ENCODE assay signal across 1 cellular context in the genomic region with DNA sequence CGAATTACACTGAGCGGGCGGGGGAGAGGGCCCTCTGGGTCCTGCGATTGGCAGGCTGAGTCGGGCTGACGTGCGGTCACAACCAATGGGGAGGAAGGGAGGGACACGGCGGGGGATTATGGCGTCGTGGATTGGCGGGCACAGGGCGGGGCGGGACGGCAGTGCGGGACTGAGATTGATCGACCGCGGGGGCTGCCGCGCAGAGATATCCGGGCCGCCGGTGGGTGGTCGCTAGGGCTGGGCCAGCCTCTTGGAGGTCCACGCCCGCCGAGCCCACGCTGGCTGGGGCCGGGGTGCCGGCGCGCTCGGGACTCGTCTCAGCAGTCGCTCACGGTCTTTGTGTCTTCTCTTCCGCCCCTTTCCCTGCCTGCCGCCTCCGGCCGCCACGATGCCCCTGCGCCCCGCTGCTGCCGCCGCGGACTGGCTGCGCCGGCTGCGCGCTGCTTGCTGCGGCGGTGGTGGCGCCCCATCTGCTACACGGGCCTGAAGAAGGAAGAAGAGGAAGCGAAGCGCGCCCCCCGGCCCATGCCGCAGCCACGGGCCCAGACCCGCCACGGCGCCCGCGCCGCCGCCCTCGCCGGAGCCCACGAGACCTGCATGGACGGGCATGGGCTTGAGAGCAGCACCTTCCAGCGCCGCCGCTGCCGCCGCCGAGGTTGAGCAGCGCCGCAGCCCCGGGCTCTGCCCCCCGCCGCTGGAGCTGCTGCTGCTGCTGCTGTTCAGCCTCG.
TF ChIP-seq lines count a peak whose summit lies in the region.

A gene with protein sequence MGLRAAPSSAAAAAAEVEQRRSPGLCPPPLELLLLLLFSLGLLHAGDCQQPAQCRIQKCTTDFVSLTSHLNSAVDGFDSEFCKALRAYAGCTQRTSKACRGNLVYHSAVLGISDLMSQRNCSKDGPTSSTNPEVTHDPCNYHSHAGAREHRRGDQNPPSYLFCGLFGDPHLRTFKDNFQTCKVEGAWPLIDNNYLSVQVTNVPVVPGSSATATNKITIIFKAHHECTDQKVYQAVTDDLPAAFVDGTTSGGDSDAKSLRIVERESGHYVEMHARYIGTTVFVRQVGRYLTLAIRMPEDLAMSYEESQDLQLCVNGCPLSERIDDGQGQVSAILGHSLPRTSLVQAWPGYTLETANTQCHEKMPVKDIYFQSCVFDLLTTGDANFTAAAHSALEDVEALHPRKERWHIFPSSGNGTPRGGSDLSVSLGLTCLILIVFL (plus strand): TSS at position 200 of the 728 bp plus-strand sequence. CDS start 408 bp downstream, at position 608.

TF ChIP-seq in HepG2, 621 proteins besides CTCF, POLR2A, EP300 and RAD21 (continued from another document and continues in another):
- TF ChIP-seq, protein P1, sequence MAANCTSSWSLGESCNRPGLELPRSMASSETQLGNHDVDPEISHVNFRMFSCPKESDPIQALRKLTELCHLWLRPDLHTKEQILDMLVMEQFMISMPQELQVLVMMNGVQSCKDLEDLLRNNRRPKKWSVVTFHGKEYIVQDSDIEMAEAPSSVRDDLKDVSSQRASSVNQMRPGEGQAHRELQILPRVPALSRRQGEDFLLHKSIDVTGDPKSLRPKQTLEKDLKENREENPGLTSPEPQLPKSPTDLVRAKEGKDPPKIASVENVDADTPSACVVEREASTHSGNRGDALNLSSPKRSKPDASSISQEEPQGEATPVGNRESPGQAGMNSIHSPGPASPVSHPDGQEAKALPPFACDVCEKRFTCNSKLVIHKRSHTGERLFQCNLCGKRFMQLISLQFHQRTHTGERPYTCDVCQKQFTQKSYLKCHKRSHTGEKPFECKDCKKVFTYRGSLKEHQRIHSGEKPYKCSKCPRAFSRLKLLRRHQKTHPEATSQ (CRISPR knock-in tag; IDR thresholded peaks at IDR 0.05; ENCODE audit: borderline replicate concordance) = 0 out of 2 replicates have a peak, but pooled peaks have one; percentile 47
- TF ChIP-seq, protein P2, sequence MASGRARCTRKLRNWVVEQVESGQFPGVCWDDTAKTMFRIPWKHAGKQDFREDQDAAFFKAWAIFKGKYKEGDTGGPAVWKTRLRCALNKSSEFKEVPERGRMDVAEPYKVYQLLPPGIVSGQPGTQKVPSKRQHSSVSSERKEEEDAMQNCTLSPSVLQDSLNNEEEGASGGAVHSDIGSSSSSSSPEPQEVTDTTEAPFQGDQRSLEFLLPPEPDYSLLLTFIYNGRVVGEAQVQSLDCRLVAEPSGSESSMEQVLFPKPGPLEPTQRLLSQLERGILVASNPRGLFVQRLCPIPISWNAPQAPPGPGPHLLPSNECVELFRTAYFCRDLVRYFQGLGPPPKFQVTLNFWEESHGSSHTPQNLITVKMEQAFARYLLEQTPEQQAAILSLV (CRISPR knock-in tag; IDR thresholded peaks at IDR 0.05; ENCODE audit: borderline replicate concordance) = no peak
- TF ChIP-seq, protein P3, sequence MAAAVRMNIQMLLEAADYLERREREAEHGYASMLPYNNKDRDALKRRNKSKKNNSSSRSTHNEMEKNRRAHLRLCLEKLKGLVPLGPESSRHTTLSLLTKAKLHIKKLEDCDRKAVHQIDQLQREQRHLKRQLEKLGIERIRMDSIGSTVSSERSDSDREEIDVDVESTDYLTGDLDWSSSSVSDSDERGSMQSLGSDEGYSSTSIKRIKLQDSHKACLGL (CRISPR knock-in tag; IDR thresholded peaks at IDR 0.05) = peak; percentile 16
- TF ChIP-seq, protein P4, sequence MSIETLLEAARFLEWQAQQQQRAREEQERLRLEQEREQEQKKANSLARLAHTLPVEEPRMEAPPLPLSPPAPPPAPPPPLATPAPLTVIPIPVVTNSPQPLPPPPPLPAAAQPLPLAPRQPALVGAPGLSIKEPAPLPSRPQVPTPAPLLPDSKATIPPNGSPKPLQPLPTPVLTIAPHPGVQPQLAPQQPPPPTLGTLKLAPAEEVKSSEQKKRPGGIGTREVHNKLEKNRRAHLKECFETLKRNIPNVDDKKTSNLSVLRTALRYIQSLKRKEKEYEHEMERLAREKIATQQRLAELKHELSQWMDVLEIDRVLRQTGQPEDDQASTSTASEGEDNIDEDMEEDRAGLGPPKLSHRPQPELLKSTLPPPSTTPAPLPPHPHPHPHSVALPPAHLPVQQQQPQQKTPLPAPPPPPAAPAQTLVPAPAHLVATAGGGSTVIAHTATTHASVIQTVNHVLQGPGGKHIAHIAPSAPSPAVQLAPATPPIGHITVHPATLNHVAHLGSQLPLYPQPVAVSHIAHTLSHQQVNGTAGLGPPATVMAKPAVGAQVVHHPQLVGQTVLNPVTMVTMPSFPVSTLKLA (IDR thresholded peaks at IDR 0.05) = 0 out of 2 replicates have a peak, but pooled peaks have one; percentile 46
- TF ChIP-seq ZNF546 (CRISPR knock-in tag; conservative IDR thresholded peaks at IDR 0.05) (peak; percentile 45; the same call in 1 of the 2 replicates), GABPA (IDR thresholded peaks at IDR 0.05; ENCODE audit: low read depth, low read length) (0 out of 2 replicates have a peak, but pooled peaks have one; percentile 5), GABPA (CRISPR knock-in tag; IDR thresholded peaks at IDR 0.05; ENCODE audit: low read depth) (no peak), ZNF780A (CRISPR knock-in tag; IDR thresholded peaks at IDR 0.05) (no peak), PRMT3 (CRISPR knock-in tag; IDR thresholded peaks at IDR 0.05; ENCODE audit: borderline replicate concordance, low read depth) (0 out of 2 replicates have a peak, but pooled peaks have one; percentile 81), EED (CRISPR knock-in tag; IDR thresholded peaks at IDR 0.05) (no peak; the same call in none of the 2 replicates), SP2 (CRISPR knock-in tag; IDR thresholded peaks at IDR 0.05) (peak; percentile 98), DR1 (CRISPR knock-in tag; IDR thresholded peaks at IDR 0.05) (no peak; the same call in 1 of the 2 replicates), ZKSCAN1 (IDR thresholded peaks at IDR 0.05; ENCODE audit: low read length) (no peak), U2AF1 (optimal IDR thresholded peaks at IDR 0.05; ENCODE audit: low read depth, low read length) (no peak), JARID2 (CRISPR knock-in tag; IDR thresholded peaks at IDR 0.05; ENCODE audit: insufficient replicate concordance) (no peak), DNMT3B (CRISPR knock-in tag; conservative IDR thresholded peaks at IDR 0.05) (no peak), RAD51 (IDR thresholded peaks at IDR 0.05; ENCODE audit: borderline replicate concordance) (no peak), CENPT (CRISPR knock-in tag; IDR thresholded peaks at IDR 0.05; ENCODE audit: low read depth) (no peak; the same call in 1 of the 2 replicates), HNRNPK (IDR thresholded peaks at IDR 0.05; ENCODE audit: low read depth, low read length, poor library complexity, severe bottlenecking) (peak; percentile 49), ZNF775 (CRISPR knock-in tag; IDR thresholded peaks at IDR 0.05; ENCODE audit: borderline replicate concordance) (no peak), ZMAT3 (CRISPR knock-in tag; conservative IDR thresholded peaks at IDR 0.05) (peak; percentile 83), ZNF207 (IDR thresholded peaks at IDR 0.05; ENCODE audit: borderline replicate concordance) (no peak), PAF1 (CRISPR knock-in tag; IDR thresholded peaks at IDR 0.05) (no peak), RNF2 (conservative IDR thresholded peaks at IDR 0.05; ENCODE audit: low read depth) (0 out of 2 replicates have a peak, but pooled peaks have one; percentile 69), MYC (CRISPR knock-in tag; IDR thresholded peaks at IDR 0.05; ENCODE audit: borderline replicate concordance) (no peak), ZNF619 (CRISPR knock-in tag; IDR thresholded peaks at IDR 0.05) (peak; percentile 59; the same call in 1 of the 2 replicates), TBP (CRISPR knock-in tag; IDR thresholded peaks at IDR 0.05) (no peak), ZNF781 (CRISPR knock-in tag; IDR thresholded peaks at IDR 0.05; ENCODE audit: borderline replicate concordance, not compliant biosample characterization) (no peak), CBX1 (IDR thresholded peaks at IDR 0.05; ENCODE audit: low read depth) (peak; percentile 29), ZNF296 (CRISPR knock-in tag; conservative IDR thresholded peaks at IDR 0.05) (no peak), PHF20 (CRISPR knock-in tag; IDR thresholded peaks at IDR 0.05) (peak; percentile 4; the same call in 1 of the 2 replicates), ZNF484 (CRISPR knock-in tag; IDR thresholded peaks at IDR 0.05; ENCODE audit: borderline replicate concordance, low read depth) (no peak), KMT2A (CRISPR knock-in tag; IDR thresholded peaks at IDR 0.05) (peak; percentile 33; the same call in 1 of the 2 replicates), HMG20B (CRISPR knock-in tag; conservative IDR thresholded peaks at IDR 0.05) (peak; percentile 84), SMARCC2 (IDR thresholded peaks at IDR 0.05) (no peak)
- TF ChIP-seq, protein P5, sequence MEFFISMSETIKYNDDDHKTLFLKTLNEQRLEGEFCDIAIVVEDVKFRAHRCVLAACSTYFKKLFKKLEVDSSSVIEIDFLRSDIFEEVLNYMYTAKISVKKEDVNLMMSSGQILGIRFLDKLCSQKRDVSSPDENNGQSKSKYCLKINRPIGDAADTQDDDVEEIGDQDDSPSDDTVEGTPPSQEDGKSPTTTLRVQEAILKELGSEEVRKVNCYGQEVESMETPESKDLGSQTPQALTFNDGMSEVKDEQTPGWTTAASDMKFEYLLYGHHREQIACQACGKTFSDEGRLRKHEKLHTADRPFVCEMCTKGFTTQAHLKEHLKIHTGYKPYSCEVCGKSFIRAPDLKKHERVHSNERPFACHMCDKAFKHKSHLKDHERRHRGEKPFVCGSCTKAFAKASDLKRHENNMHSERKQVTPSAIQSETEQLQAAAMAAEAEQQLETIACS (CRISPR knock-in tag; IDR thresholded peaks at IDR 0.05) = no peak
- TF ChIP-seq, protein P6, sequence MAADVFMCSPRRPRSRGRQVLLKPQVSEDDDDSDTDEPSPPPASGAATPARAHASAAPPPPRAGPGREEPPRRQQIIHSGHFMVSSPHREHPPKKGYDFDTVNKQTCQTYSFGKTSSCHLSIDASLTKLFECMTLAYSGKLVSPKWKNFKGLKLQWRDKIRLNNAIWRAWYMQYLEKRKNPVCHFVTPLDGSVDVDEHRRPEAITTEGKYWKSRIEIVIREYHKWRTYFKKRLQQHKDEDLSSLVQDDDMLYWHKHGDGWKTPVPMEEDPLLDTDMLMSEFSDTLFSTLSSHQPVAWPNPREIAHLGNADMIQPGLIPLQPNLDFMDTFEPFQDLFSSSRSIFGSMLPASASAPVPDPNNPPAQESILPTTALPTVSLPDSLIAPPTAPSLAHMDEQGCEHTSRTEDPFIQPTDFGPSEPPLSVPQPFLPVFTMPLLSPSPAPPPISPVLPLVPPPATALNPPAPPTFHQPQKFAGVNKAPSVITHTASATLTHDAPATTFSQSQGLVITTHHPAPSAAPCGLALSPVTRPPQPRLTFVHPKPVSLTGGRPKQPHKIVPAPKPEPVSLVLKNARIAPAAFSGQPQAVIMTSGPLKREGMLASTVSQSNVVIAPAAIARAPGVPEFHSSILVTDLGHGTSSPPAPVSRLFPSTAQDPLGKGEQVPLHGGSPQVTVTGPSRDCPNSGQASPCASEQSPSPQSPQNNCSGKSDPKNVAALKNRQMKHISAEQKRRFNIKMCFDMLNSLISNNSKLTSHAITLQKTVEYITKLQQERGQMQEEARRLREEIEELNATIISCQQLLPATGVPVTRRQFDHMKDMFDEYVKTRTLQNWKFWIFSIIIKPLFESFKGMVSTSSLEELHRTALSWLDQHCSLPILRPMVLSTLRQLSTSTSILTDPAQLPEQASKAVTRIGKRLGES (CRISPR knock-in tag; IDR thresholded peaks at IDR 0.05; ENCODE audit: borderline replicate concordance) = no peak
- TF ChIP-seq, protein P7, sequence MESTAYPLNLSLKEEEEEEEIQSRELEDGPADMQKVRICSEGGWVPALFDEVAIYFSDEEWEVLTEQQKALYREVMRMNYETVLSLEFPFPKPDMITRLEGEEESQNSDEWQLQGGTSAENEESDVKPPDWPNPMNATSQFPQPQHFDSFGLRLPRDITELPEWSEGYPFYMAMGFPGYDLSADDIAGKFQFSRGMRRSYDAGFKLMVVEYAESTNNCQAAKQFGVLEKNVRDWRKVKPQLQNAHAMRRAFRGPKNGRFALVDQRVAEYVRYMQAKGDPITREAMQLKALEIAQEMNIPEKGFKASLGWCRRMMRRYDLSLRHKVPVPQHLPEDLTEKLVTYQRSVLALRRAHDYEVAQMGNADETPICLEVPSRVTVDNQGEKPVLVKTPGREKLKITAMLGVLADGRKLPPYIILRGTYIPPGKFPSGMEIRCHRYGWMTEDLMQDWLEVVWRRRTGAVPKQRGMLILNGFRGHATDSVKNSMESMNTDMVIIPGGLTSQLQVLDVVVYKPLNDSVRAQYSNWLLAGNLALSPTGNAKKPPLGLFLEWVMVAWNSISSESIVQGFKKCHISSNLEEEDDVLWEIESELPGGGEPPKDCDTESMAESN (CRISPR knock-in tag; conservative IDR thresholded peaks at IDR 0.05) = peak; percentile 26
- TF ChIP-seq, protein P8, sequence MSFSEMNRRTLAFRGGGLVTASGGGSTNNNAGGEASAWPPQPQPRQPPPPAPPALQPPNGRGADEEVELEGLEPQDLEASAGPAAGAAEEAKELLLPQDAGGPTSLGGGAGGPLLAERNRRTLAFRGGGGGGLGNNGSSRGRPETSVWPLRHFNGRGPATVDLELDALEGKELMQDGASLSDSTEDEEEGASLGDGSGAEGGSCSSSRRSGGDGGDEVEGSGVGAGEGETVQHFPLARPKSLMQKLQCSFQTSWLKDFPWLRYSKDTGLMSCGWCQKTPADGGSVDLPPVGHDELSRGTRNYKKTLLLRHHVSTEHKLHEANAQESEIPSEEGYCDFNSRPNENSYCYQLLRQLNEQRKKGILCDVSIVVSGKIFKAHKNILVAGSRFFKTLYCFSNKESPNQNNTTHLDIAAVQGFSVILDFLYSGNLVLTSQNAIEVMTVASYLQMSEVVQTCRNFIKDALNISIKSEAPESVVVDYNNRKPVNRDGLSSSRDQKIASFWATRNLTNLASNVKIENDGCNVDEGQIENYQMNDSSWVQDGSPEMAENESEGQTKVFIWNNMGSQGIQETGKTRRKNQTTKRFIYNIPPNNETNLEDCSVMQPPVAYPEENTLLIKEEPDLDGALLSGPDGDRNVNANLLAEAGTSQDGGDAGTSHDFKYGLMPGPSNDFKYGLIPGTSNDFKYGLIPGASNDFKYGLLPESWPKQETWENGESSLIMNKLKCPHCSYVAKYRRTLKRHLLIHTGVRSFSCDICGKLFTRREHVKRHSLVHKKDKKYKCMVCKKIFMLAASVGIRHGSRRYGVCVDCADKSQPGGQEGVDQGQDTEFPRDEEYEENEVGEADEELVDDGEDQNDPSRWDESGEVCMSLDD (CRISPR knock-in tag; IDR thresholded peaks at IDR 0.05; ENCODE audit: borderline replicate concordance) = no peak; the same call in 1 of the 2 replicates
- TF ChIP-seq, protein P9, sequence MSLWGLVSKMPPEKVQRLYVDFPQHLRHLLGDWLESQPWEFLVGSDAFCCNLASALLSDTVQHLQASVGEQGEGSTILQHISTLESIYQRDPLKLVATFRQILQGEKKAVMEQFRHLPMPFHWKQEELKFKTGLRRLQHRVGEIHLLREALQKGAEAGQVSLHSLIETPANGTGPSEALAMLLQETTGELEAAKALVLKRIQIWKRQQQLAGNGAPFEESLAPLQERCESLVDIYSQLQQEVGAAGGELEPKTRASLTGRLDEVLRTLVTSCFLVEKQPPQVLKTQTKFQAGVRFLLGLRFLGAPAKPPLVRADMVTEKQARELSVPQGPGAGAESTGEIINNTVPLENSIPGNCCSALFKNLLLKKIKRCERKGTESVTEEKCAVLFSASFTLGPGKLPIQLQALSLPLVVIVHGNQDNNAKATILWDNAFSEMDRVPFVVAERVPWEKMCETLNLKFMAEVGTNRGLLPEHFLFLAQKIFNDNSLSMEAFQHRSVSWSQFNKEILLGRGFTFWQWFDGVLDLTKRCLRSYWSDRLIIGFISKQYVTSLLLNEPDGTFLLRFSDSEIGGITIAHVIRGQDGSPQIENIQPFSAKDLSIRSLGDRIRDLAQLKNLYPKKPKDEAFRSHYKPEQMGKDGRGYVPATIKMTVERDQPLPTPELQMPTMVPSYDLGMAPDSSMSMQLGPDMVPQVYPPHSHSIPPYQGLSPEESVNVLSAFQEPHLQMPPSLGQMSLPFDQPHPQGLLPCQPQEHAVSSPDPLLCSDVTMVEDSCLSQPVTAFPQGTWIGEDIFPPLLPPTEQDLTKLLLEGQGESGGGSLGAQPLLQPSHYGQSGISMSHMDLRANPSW (CRISPR knock-in tag; IDR thresholded peaks at IDR 0.05; ENCODE audit: borderline replicate concordance) = no peak
